In the genomic region with DNA sequence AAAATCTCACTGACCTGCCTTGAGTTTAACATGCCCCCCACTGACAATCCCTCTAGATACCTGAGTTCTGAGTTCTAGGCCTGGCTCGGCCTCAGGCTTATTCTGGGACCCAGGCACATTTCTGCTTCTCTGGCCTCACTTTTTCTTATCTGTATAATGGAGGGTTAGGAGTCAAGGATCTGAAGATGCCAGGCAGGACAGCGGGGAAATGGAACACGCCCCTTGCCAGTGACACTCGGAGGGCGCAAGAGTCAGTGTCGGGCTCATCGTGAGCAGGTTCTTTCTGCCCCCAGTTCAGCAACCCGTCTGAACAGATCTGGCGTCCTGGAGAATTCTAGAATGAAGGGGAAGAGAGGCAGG, we compare ENCODE assay signal across 8 cellular contexts. TPM values are rescaled to one million over a fixed set of nuclear protein-coding genes. Genes with fewer than 3 reads are reported as not detected.
A peak's percentile ranks its signal among the peaks of the same experiment; 100 is the strongest.
DNase-seq lines count a peak whose midpoint lies in the region; ATAC-seq lines count a peak whose summit lies in the region.
"Had no signal": no experiment of that assay in that cellular context is flagged by ENCODE, and none has a peak within 500 bp of the region (broad histone marks: within the 10 kb centered on the region; RNA-seq: fewer than 3 reads in every experiment).

No MANE protein-coding gene starts in this region.

- no peak overlapping the region for H3K27ac ChIP-seq in HUES48 (ENCODE audit: low read depth, low read length)
- H3K27ac ChIP-seq in iPS-20b (ENCODE audit: low read length): no peak overlapping the region
- H3K27ac ChIP-seq: KMS-11 had no signal

- no peak overlapping the region for H3K27ac Mint-ChIP-seq in activated naive CD8-positive, alpha-beta T cell treated with anti-CD3 and anti-CD28 coated beads for 36 hours
- H3K27ac Mint-ChIP-seq in stimulated activated effector memory CD8-positive, alpha-beta T cell treated with anti-CD3 and anti-CD28 coated beads, Interleukin-12 subunit alpha, Interleukin-12 subunit beta, amount 100 ng/mL, for 72 hours: no peak overlapping the region

- H3K4me1 Mint-ChIP-seq in activated naive CD8-positive, alpha-beta T cell treated with anti-CD3 and anti-CD28 coated beads for 36 hours: peaks cover 15% of the 10 kb centered on the region
- H3K4me1 Mint-ChIP-seq in stimulated activated effector memory CD8-positive, alpha-beta T cell treated with anti-CD3 and anti-CD28 coated beads, Interleukin-12 subunit alpha, Interleukin-12 subunit beta, amount 100 ng/mL, for 72 hours: peaks cover 19% of the 10 kb centered on the region

- H3K9ac ChIP-seq in HUES48 (ENCODE audit: low read depth, low read length) (no peak overlapping the region), iPS-20b (ENCODE audit: low read depth, low read length) (no peak overlapping the region)
- H3K9ac ChIP-seq: KMS-11 had no signal

- no peak for DNase-seq in activated naive CD8-positive, alpha-beta T cell treated with anti-CD3 and anti-CD28 coated beads for 36 hours
- no peak for DNase-seq in stimulated activated effector memory CD8-positive, alpha-beta T cell treated with anti-CD3 and anti-CD28 coated beads, Interleukin-12 subunit alpha, Interleukin-12 subunit beta, amount 100 ng/mL, for 72 hours (ENCODE audit: low spot score in 2 of 2)
- no peak for DNase-seq in GDM1 (lab: John Stamatoyannopoulos, UW)

- H3K9me3 Mint-ChIP-seq in activated naive CD8-positive, alpha-beta T cell treated with anti-CD3 and anti-CD28 coated beads for 36 hours: no peaks in the 10 kb centered on the region
- no peaks in the 10 kb centered on the region for H3K9me3 Mint-ChIP-seq in stimulated activated effector memory CD8-positive, alpha-beta T cell treated with anti-CD3 and anti-CD28 coated beads, Interleukin-12 subunit alpha, Interleukin-12 subunit beta, amount 100 ng/mL, for 72 hours

- H3K36me3 ChIP-seq in HUES48 (ENCODE audit: control insufficient read depth, insufficient read depth, low read length) (no peaks in the 10 kb centered on the region), iPS-20b (ENCODE audit: insufficient read depth, low read depth, low read length) (no peaks in the 10 kb centered on the region)

- peaks cover 2% of the 10 kb centered on the region for H3K36me3 Mint-ChIP-seq in activated naive CD8-positive, alpha-beta T cell treated with anti-CD3 and anti-CD28 coated beads for 36 hours
- H3K36me3 Mint-ChIP-seq in stimulated activated effector memory CD8-positive, alpha-beta T cell treated with anti-CD3 and anti-CD28 coated beads, Interleukin-12 subunit alpha, Interleukin-12 subunit beta, amount 100 ng/mL, for 72 hours: peaks cover 4% of the 10 kb centered on the region

- H3K27me3 ChIP-seq in HUES48 (ENCODE audit: control insufficient read depth, insufficient read depth, low read length): peaks cover 68% of the 10 kb centered on the region
- H3K27me3 ChIP-seq in iPS-20b (ENCODE audit: insufficient read depth, low read length): peaks cover 85% of the 10 kb centered on the region

- H3K4me3 ChIP-seq in HUES48 (ENCODE audit: low read depth, low read length) (peak overlapping the region; percentile 64), iPS-20b (ENCODE audit: low read length) (peak overlapping the region; percentile 68; the same call in 1 of the 2 replicates)

- H3K4me3 Mint-ChIP-seq in activated naive CD8-positive, alpha-beta T cell treated with anti-CD3 and anti-CD28 coated beads for 36 hours: peak overlapping the region; percentile 74
- peak overlapping the region; percentile 78 for H3K4me3 Mint-ChIP-seq in stimulated activated effector memory CD8-positive, alpha-beta T cell treated with anti-CD3 and anti-CD28 coated beads, Interleukin-12 subunit alpha, Interleukin-12 subunit beta, amount 100 ng/mL, for 72 hours

- H3K4me1 ChIP-seq in HUES48 (ENCODE audit: control insufficient read depth, insufficient read depth, low read length): no peaks in the 10 kb centered on the region; the same call in 1 of the 2 replicates
- H3K4me1 ChIP-seq in iPS-20b (ENCODE audit: insufficient read depth, low read length): no peaks in the 10 kb centered on the region; the same call in 1 of the 2 replicates

- H3K27me3 Mint-ChIP-seq in activated naive CD8-positive, alpha-beta T cell treated with anti-CD3 and anti-CD28 coated beads for 36 hours: peaks cover 15% of the 10 kb centered on the region

- ATAC-seq in stimulated activated effector memory CD8-positive, alpha-beta T cell treated with anti-CD3 and anti-CD28 coated beads, Interleukin-12 subunit alpha, Interleukin-12 subunit beta, amount 100 ng/mL, for 72 hours: no peak
- ATAC-seq in HG02763 (IDR thresholded peaks at IDR 0.05; ENCODE audit: unreplicated experiment) (no peak), GM21528 (IDR thresholded peaks at IDR 0.05; ENCODE audit: low FRiP score, unreplicated experiment) (no peak)

- H3K9me3 ChIP-seq in HUES48 (ENCODE audit: control insufficient read depth, insufficient read depth, low read length): no peaks in the 10 kb centered on the region
- no peaks in the 10 kb centered on the region for H3K9me3 ChIP-seq in iPS-20b (ENCODE audit: insufficient read depth, low read depth, low read length)

RNA-seq across cellular contexts. Expression of gene MT3, which starts 0.6 kb away (rescaled TPM):
- 10 to 100 TPM; 24.3 to 25.6 TPM for total RNA-seq in activated naive CD8-positive, alpha-beta T cell treated with anti-CD3 and anti-CD28 coated beads for 36 hours

RNA-seq across cellular contexts. Expression of gene MT2A, which starts 19.6 kb away (rescaled TPM):
- total RNA-seq in activated naive CD8-positive, alpha-beta T cell treated with anti-CD3 and anti-CD28 coated beads for 36 hours: 100 to 1,000 TPM; 124 to 126 TPM

RNA-seq across cellular contexts. Expression of gene MT4, which starts 23.9 kb away (rescaled TPM):
- total RNA-seq in activated naive CD8-positive, alpha-beta T cell treated with anti-CD3 and anti-CD28 coated beads for 36 hours: not detected

RNA-seq across cellular contexts. Expression of gene MT1E, which starts 36.8 kb away (rescaled TPM):
- total RNA-seq in activated naive CD8-positive, alpha-beta T cell treated with anti-CD3 and anti-CD28 coated beads for 36 hours: 10 to 100 TPM; 67.1 to 68.9 TPM

RNA-seq across cellular contexts. Expression of gene MT1M, which starts 43.7 kb away (rescaled TPM):
- not detected for total RNA-seq in activated naive CD8-positive, alpha-beta T cell treated with anti-CD3 and anti-CD28 coated beads for 36 hours
